22 cellular contexts compared by ENCODE assay signal in genomic region chr11:102168483-102168882, GRCh38. TPM values are rescaled to one million over a fixed set of nuclear protein-coding genes. Genes with fewer than 3 reads are reported as not detected.
A peak's percentile ranks its signal among the peaks of the same experiment; 100 is the strongest.
DNase-seq lines count a peak whose midpoint lies in the region; FAIRE-seq and TF ChIP-seq lines count a peak whose summit lies in the region.
"Had no signal": no experiment of that assay in that cellular context is flagged by ENCODE, and none has a peak within 500 bp of the region (broad histone marks: within the 10 kb centered on the region; RNA-seq: fewer than 3 reads in every experiment).

No MANE protein-coding gene starts in this region.

- peak overlapping the region; percentile 48 for H3K4me3 Mint-ChIP-seq in type B pancreatic cell
- H3K4me3 Mint-ChIP-seq: activated naive CD4-positive, alpha-beta T cell treated with anti-CD3 and anti-CD28 coated beads, Interleukin-2, amount 50 U/mL, for 24 hours; naive thymus-derived CD8-positive, alpha-beta T cell had no signal

- DNase-seq in HPDE6-E6E7 (ENCODE audit: extremely low spot score) (peak; percentile 8), SK-N-SH (no peak), keratinocyte (ENCODE audit: low read depth, low spot score) (no peak), type B pancreatic cell (ENCODE audit: extremely low spot score, unreplicated experiment) (no peak), DMS79 (lab: John Stamatoyannopoulos, UW) (no peak), COR-L47 (lab: John Stamatoyannopoulos, UW) (no peak), mesenteric fat pad (ENCODE audit: low spot score) (no peak)
- DNase-seq: activated CD4-positive, alpha-beta T cell treated with anti-CD3 and anti-CD28 coated beads, Interleukin-2, amount 50 U/mL, for 1 hour; activated T-cell treated with anti-CD3 and anti-CD28 coated beads, Interleukin-2, amount 50 U/mL, for 1 hour; C1 segment of cervical spinal cord; DND-41; effector CD8-positive, alpha-beta T cell; H7; naive thymus-derived CD8-positive, alpha-beta T cell; NCI-H1048; NCI-H2171; NCI-H82; SHP77 treated with DMSO at 0.1 percent for 48 hours; stimulated activated CD4-positive, alpha-beta T cell treated with anti-CD3 and anti-CD28 coated beads, Interleukin-2, amount 100 ng/mL, for 24 hours; T1000 had no signal

- 21% methylated on average over 1 of the region's 1 CpG for WGBS in SK-N-SH (ENCODE audit: low lambda C conversion rate)

- H4K20me1 ChIP-seq in SK-N-SH (ENCODE audit: insufficient read depth) (no peaks in the 10 kb centered on the region), keratinocyte (ENCODE audit: control insufficient read depth, extremely low read depth, insufficient read depth, low read length) (no peaks in the 10 kb centered on the region)

- H3K4me2 ChIP-seq in SK-N-SH (0 out of 2 replicates have a peak overlapping the region, but pooled peaks have one; percentile 12), keratinocyte (ENCODE audit: control insufficient read depth, extremely low read depth, insufficient read depth, low read depth, low read length) (peak overlapping the region; percentile 48)

- no peaks in the 10 kb centered on the region for H3K9me3 Mint-ChIP-seq in type B pancreatic cell
- H3K9me3 Mint-ChIP-seq: activated naive CD4-positive, alpha-beta T cell treated with anti-CD3 and anti-CD28 coated beads, Interleukin-2, amount 50 U/mL, for 24 hours; naive thymus-derived CD8-positive, alpha-beta T cell had no signal

- H2AFZ ChIP-seq in SK-N-SH (ENCODE audit: low read depth) (no peak overlapping the region), keratinocyte (ENCODE audit: control insufficient read depth, low read length) (no peak overlapping the region)

- H3K27me3 Mint-ChIP-seq in type B pancreatic cell, result no peaks in the 10 kb centered on the region

- peaks cover 0 to 53% of the 10 kb centered on the region in 2 experiments; a peak in 3 of 4 replicates for H3K4me1 ChIP-seq in SK-N-SH (ENCODE audit: control insufficient read depth in 1 of 2, insufficient read depth in 2 of 2, low read depth in 1 of 2, low read length in 1 of 2)
- H3K4me1 ChIP-seq in keratinocyte (ENCODE audit: control insufficient read depth, extremely low read depth, insufficient read depth, low read length), result peaks cover 46% of the 10 kb centered on the region

- no peaks in the 10 kb centered on the region for H3K9me2 ChIP-seq in SK-N-SH

- TF ChIP-seq CTCF in SK-N-SH (IDR thresholded peaks at IDR 0.05) (no peak), keratinocyte (optimal IDR thresholded peaks at IDR 0.05 in 1 of 3, IDR thresholded peaks at IDR 0.05 in 1 of 3, conservative IDR thresholded peaks at IDR 0.05 in 1 of 3; ENCODE audit: extremely low read depth in 1 of 3, insufficient read depth in 2 of 3, low read length in 3 of 3) (no peak), type B pancreatic cell (conservative IDR thresholded peaks at IDR 0.05) (no peak)

- no peak for TF ChIP-seq EP300 in SK-N-SH (IDR thresholded peaks at IDR 0.05; ENCODE audit: borderline replicate concordance in 1 of 2, low read depth in 1 of 2, low read length in 1 of 2)

- H3K36me3 ChIP-seq in SK-N-SH (replicated peaks in 1 of 2; ENCODE audit: control insufficient read depth in 1 of 2, insufficient read depth in 2 of 2, low read length in 1 of 2) (peaks cover 0 to 30% of the 10 kb centered on the region in 2 experiments), keratinocyte (ENCODE audit: control insufficient read depth in 2 of 2, extremely low read depth in 1 of 2, insufficient read depth in 2 of 2, low read length in 2 of 2) (peaks cover 4 to 5% of the 10 kb centered on the region in 2 experiments)

- TF ChIP-seq RAD21 in SK-N-SH (IDR thresholded peaks at IDR 0.05; ENCODE audit: low read length), result no peak

- peaks cover 44% of the 10 kb centered on the region for H3F3A ChIP-seq in SK-N-SH (replicated peaks; ENCODE audit: insufficient read depth)

- no peaks in the 10 kb centered on the region for H3K27me3 ChIP-seq in SK-N-SH (ENCODE audit: insufficient read depth)
- H3K27me3 ChIP-seq in keratinocyte (ENCODE audit: control insufficient read depth, extremely low read depth, insufficient read depth, low read length), result no peaks in the 10 kb centered on the region
- H3K27me3 ChIP-seq: right atrium auricular region had no signal

- dilution Hi-C loops in keratinocyte (cut with MboI; ENCODE audit: extremely low pct_ligation_motif_present, low sequenced_read_pairs), result no loop called here

- peak overlapping the region; percentile 82 for H3K27ac Mint-ChIP-seq in type B pancreatic cell
- H3K27ac Mint-ChIP-seq: activated naive CD4-positive, alpha-beta T cell treated with anti-CD3 and anti-CD28 coated beads, Interleukin-2, amount 50 U/mL, for 24 hours; naive thymus-derived CD8-positive, alpha-beta T cell had no signal

- POLR2A ChIA-PET in SK-N-SH (lab: Yijun Ruan, JAX), result no interaction called here

- H3K9ac ChIP-seq in SK-N-SH (no peak overlapping the region), keratinocyte (ENCODE audit: control insufficient read depth, extremely low read depth, insufficient read depth, low read length) (no peak overlapping the region)

- H3K4me1 Mint-ChIP-seq in type B pancreatic cell (ENCODE audit: unreplicated experiment), result peaks cover 25% of the 10 kb centered on the region
- H3K4me1 Mint-ChIP-seq: activated naive CD4-positive, alpha-beta T cell treated with anti-CD3 and anti-CD28 coated beads, Interleukin-2, amount 50 U/mL, for 24 hours had no signal

- no peak overlapping the region for H3K4me3 ChIP-seq in SK-N-SH (ENCODE audit: low read depth in 2 of 2, low read length in 1 of 2)
- no peak overlapping the region for H3K4me3 ChIP-seq in keratinocyte (ENCODE audit: control insufficient read depth in 2 of 3, extremely low read depth in 1 of 3, insufficient read depth in 2 of 3, low read depth in 1 of 3, low read length in 3 of 3)
- H3K4me3 ChIP-seq: right atrium auricular region had no signal

- peak; percentile 95 for FAIRE-seq in keratinocyte (lab: Jason Lieb, UNC)

- peaks cover 45% of the 10 kb centered on the region for H3K36me3 Mint-ChIP-seq in type B pancreatic cell
- H3K36me3 Mint-ChIP-seq: activated naive CD4-positive, alpha-beta T cell treated with anti-CD3 and anti-CD28 coated beads, Interleukin-2, amount 50 U/mL, for 24 hours; naive thymus-derived CD8-positive, alpha-beta T cell had no signal

- no peaks in the 10 kb centered on the region for H3K9me1 ChIP-seq in keratinocyte (ENCODE audit: control insufficient read depth, extremely low read depth, insufficient read depth, low read length)

- H3K79me2 ChIP-seq in SK-N-SH (ENCODE audit: insufficient read depth) (peaks cover 94% of the 10 kb centered on the region), keratinocyte (ENCODE audit: control insufficient read depth, insufficient read depth, low read length) (peaks cover 85% of the 10 kb centered on the region)

- H3K27ac ChIP-seq in SK-N-SH (ENCODE audit: low read depth in 2 of 2, low read length in 1 of 2) (peak overlapping the region in 1 of 2 experiments; percentile 97; a peak in 1 of 4 replicates), keratinocyte (ENCODE audit: control insufficient read depth, insufficient read depth, low read length) (peak overlapping the region; percentile 53)
- H3K27ac ChIP-seq: right atrium auricular region had no signal

- CTCF ChIA-PET in SK-N-SH (lab: Yijun Ruan, JAX), result no interaction called here

- H3K9me3 ChIP-seq in SK-N-SH (no peaks in the 10 kb centered on the region), keratinocyte (ENCODE audit: control insufficient read depth, low read depth, low read length) (no peaks in the 10 kb centered on the region)
- H3K9me3 ChIP-seq: right atrium auricular region had no signal

TF ChIP-seq in SK-N-SH, 30 proteins besides CTCF, POLR2A, EP300 and RAD21 (continues in another document):
- TF ChIP-seq, protein P1, sequence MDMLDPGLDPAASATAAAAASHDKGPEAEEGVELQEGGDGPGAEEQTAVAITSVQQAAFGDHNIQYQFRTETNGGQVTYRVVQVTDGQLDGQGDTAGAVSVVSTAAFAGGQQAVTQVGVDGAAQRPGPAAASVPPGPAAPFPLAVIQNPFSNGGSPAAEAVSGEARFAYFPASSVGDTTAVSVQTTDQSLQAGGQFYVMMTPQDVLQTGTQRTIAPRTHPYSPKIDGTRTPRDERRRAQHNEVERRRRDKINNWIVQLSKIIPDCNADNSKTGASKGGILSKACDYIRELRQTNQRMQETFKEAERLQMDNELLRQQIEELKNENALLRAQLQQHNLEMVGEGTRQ (IDR thresholded peaks at IDR 0.05; ENCODE audit: borderline replicate concordance, low read depth, low read length), result no peak
- TF ChIP-seq FOXM1 (IDR thresholded peaks at IDR 0.05; ENCODE audit: low read depth) (no peak), GATA2 (CRISPR knock-in tag; IDR thresholded peaks at IDR 0.05) (no peak), CHD2 (IDR thresholded peaks at IDR 0.05; ENCODE audit: low read length, partially characterized antibody) (no peak), MXI1 (IDR thresholded peaks at IDR 0.05; ENCODE audit: low read depth, low read length) (no peak), MEF2A (IDR thresholded peaks at IDR 0.05; ENCODE audit: borderline replicate concordance, low read depth) (no peak), ELF1 (IDR thresholded peaks at IDR 0.05) (no peak), TEAD4 (IDR thresholded peaks at IDR 0.05; ENCODE audit: borderline replicate concordance, insufficient read depth) (no peak), YY1 (IDR thresholded peaks at IDR 0.05; ENCODE audit: low read depth) (no peak)

RNA-seq across cellular contexts. Expression of gene YAP1, which starts 58.2 kb away (rescaled TPM):
- polyA plus RNA-seq in SK-N-SH (2012; rRNA removed) (50.8 and 53.2 TPM in 2 replicates), keratinocyte (89.8 to 125 TPM (median 105 TPM) in 3 replicates)
- polyA plus RNA-seq in SK-N-SH (2012; cell fraction: cytosol; rRNA removed), result 41.4 and 59.2 TPM in 2 replicates
- polyA plus RNA-seq in SK-N-SH (2012; cell fraction: nucleus; rRNA removed), result 43.5 and 59.3 TPM in 2 replicates
- polyA plus RNA-seq in keratinocyte (2011; ENCODE audit: low read depth), result 73.1 TPM
- 95.6 and 114 TPM in 2 replicates for polyA plus RNA-seq in keratinocyte (2011; cell fraction: cytosol; rRNA removed)
- 132 and 152 TPM in 2 replicates for polyA plus RNA-seq in keratinocyte (2011; cell fraction: nucleus; rRNA removed)
- polyA plus RNA-seq in keratinocyte (2012; ENCODE audit: low replicate concordance), result 66.6 and 104 TPM in 2 replicates
- 237 to 310 TPM (median 294 TPM) in 3 replicates for polyA minus RNA-seq in keratinocyte
- 154 TPM for polyA minus RNA-seq in keratinocyte (2011; cell fraction: cytosol; rRNA and poly(A)+ RNA removed)
- polyA minus RNA-seq in keratinocyte (2011; cell fraction: nucleus; rRNA and poly(A)+ RNA removed), result 166 and 273 TPM in 2 replicates
- total RNA-seq in type B pancreatic cell (ENCODE audit: low replicate concordance) (183 and 199 TPM in 2 replicates), mesenteric fat pad (135 TPM)
- total RNA-seq: naive thymus-derived CD8-positive, alpha-beta T cell had no signal
- polyA plus RNA-seq: naive thymus-derived CD8-positive, alpha-beta T cell had no signal
